8 cellular contexts compared by ENCODE assay signal in genomic region chr12:12720052-12720451, GRCh38. TPM values are rescaled to one million over a fixed set of nuclear protein-coding genes. Genes with fewer than 3 reads are reported as not detected.
A peak's percentile ranks its signal among the peaks of the same experiment; 100 is the strongest.
DNase-seq lines count a peak whose midpoint lies in the region; ATAC-seq and TF ChIP-seq lines count a peak whose summit lies in the region.

No MANE protein-coding gene starts in this region.

- WGBS in heart right ventricle, 2 donors: 41 to 44% methylated on average over 4 of the region's 4 CpGs

- H3K27ac ChIP-seq in heart right ventricle: peak overlapping the region in 8 of 10 donors; percentile 17 to 100 (median 100)

- peak overlapping the region; percentile 97 for H3K27ac Mint-ChIP-seq in activated T-helper 1 cell treated with anti-CD3 and anti-CD28 coated beads, Interleukin-12 subunit alpha, Interleukin-12 subunit beta, Interleukin-2, Interleukin-4 antibody, amounts not matched to agents 30 ng/mL and 10 ng/mL and 1 ng/mL, durations not matched to agents 14 hours and 24 hours and 36 hours
- peak overlapping the region; percentile 73 for H3K27ac Mint-ChIP-seq in type B pancreatic cell

- no peaks in the 10 kb centered on the region for H3K27me3 Mint-ChIP-seq in activated T-helper 1 cell treated with anti-CD3 and anti-CD28 coated beads, Interleukin-12 subunit alpha, Interleukin-12 subunit beta, Interleukin-2, Interleukin-4 antibody, amounts not matched to agents 30 ng/mL and 10 ng/mL and 1 ng/mL, durations not matched to agents 14 hours and 24 hours and 36 hours (ENCODE audit: insufficient read depth)
- H3K27me3 Mint-ChIP-seq in type B pancreatic cell: peaks cover under 1% of the 10 kb centered on the region

- H3K36me3 ChIP-seq in heart right ventricle: peaks cover 0 to 38% (median 20%) of the 10 kb centered on the region in 9 donors

- ATAC-seq in heart right ventricle (no peak), Right ventricle myocardium inferior (no peak)

- peaks cover 49% of the 10 kb centered on the region for H3K4me1 Mint-ChIP-seq in activated T-helper 1 cell treated with anti-CD3 and anti-CD28 coated beads, Interleukin-12 subunit alpha, Interleukin-12 subunit beta, Interleukin-2, Interleukin-4 antibody, amounts not matched to agents 30 ng/mL and 10 ng/mL and 1 ng/mL, durations not matched to agents 14 hours and 24 hours and 36 hours (ENCODE audit: low read depth)
- H3K4me1 Mint-ChIP-seq in type B pancreatic cell (ENCODE audit: unreplicated experiment): peaks cover 23% of the 10 kb centered on the region

- peak overlapping the region; percentile 98 for H3K4me3 Mint-ChIP-seq in activated T-helper 1 cell treated with anti-CD3 and anti-CD28 coated beads, Interleukin-12 subunit alpha, Interleukin-12 subunit beta, Interleukin-2, Interleukin-4 antibody, amounts not matched to agents 30 ng/mL and 10 ng/mL and 1 ng/mL, durations not matched to agents 14 hours and 24 hours and 36 hours
- H3K4me3 Mint-ChIP-seq in type B pancreatic cell: peak overlapping the region; percentile 98

- intact Hi-C loops in heart right ventricle (cut with DNase I) (loop anchor here in 1 of 10 donors (5.0 kb wide), 1 partner anchor 67 kb away; the partner anchor contains the start of gene APOLD1), Right ventricle myocardium inferior (cut with DNase I) (no loop called here)
- intact Hi-C loops in activated T-helper 1 cell treated with anti-CD3 and anti-CD28 coated beads, Interleukin-12 subunit alpha, Interleukin-12 subunit beta, Interleukin-2, Interleukin-4 antibody, amounts not matched to agents 30 ng/mL and 10 ng/mL and 1 ng/mL, durations not matched to agents 14 hours and 24 hours and 36 hours (cut with micrococcal nuclease): no loop called here

- no peaks in the 10 kb centered on the region for H3K27me3 ChIP-seq in heart right ventricle

- TF ChIP-seq CTCF in heart right ventricle (IDR thresholded peaks at IDR 0.05) (no peak), type B pancreatic cell (conservative IDR thresholded peaks at IDR 0.05) (no peak)

- no peaks in the 10 kb centered on the region for H3K9me3 ChIP-seq in heart right ventricle

- peaks cover 12 to 70% (median 59%) of the 10 kb centered on the region in 9 donors for H3K4me1 ChIP-seq in heart right ventricle

- peaks cover 47% of the 10 kb centered on the region for H3K36me3 Mint-ChIP-seq in activated T-helper 1 cell treated with anti-CD3 and anti-CD28 coated beads, Interleukin-12 subunit alpha, Interleukin-12 subunit beta, Interleukin-2, Interleukin-4 antibody, amounts not matched to agents 30 ng/mL and 10 ng/mL and 1 ng/mL, durations not matched to agents 14 hours and 24 hours and 36 hours (ENCODE audit: low read depth)
- peaks cover 38% of the 10 kb centered on the region for H3K36me3 Mint-ChIP-seq in type B pancreatic cell

- in situ Hi-C loops in G401 (cut with HindIII; ENCODE audit: low sequenced_read_pairs): no loop called here

- H3K4me3 ChIP-seq in heart right ventricle: peak overlapping the region; percentile 64 to 99 (median 96)

- H3K9me3 Mint-ChIP-seq in activated T-helper 1 cell treated with anti-CD3 and anti-CD28 coated beads, Interleukin-12 subunit alpha, Interleukin-12 subunit beta, Interleukin-2, Interleukin-4 antibody, amounts not matched to agents 30 ng/mL and 10 ng/mL and 1 ng/mL, durations not matched to agents 14 hours and 24 hours and 36 hours: no peaks in the 10 kb centered on the region
- H3K9me3 Mint-ChIP-seq in type B pancreatic cell: no peaks in the 10 kb centered on the region

- DNase-seq in heart right ventricle (no peak), Right ventricle myocardium inferior (ENCODE audit: missing footprints) (no peak), kidney glomerular epithelial cell (lab: John Stamatoyannopoulos, UW) (peak; percentile 33), type B pancreatic cell (ENCODE audit: extremely low spot score, unreplicated experiment) (no peak), iPS-NIHi11 (ENCODE audit: low spot score) (no peak), SKM-1 treated with dmso at 0.1 percent for 144 hours (lab: John Stamatoyannopoulos, UW; ENCODE audit: unreplicated experiment) (no peak), G401 (ENCODE audit: low spot score) (no peak)
- no peak for DNase-seq in activated T-helper 1 cell treated with anti-CD3 and anti-CD28 coated beads, Interleukin-12 subunit alpha, Interleukin-12 subunit beta, Interleukin-2, Interleukin-4 antibody, amounts not matched to agents 30 ng/mL and 10 ng/mL and 1 ng/mL, durations not matched to agents 14 hours and 24 hours and 36 hours (ENCODE audit: low spot score)

RNA-seq across cellular contexts. Expression of gene CDKN1B, which starts 2.9 kb away (rescaled TPM):
- 10 to 100 TPM; 26.3 to 56.2 (median 39.2) TPM for total RNA-seq in heart right ventricle
- polyA plus RNA-seq in heart right ventricle: 10 to 100 TPM; 20.8 to 21.7 TPM
- 38.0 TPM for total RNA-seq in Right ventricle myocardium inferior
- total RNA-seq in activated T-helper 1 cell treated with anti-CD3 and anti-CD28 coated beads, Interleukin-12 subunit alpha, Interleukin-12 subunit beta, Interleukin-2, Interleukin-4 antibody, amounts not matched to agents 30 ng/mL and 10 ng/mL and 1 ng/mL, durations not matched to agents 14 hours and 24 hours and 36 hours: 54.8 and 61.9 TPM in 2 replicates
- 49.6 and 85.5 TPM in 2 replicates for total RNA-seq in type B pancreatic cell (ENCODE audit: low replicate concordance)
- total RNA-seq in G401 (2014; rRNA removed; shearing (Covaris generic)): 65.6 and 81.7 TPM in 2 replicates

RNA-seq across cellular contexts. Expression of gene GPR19, which starts 24.1 kb away (rescaled TPM):
- total RNA-seq in heart right ventricle (under 1 TPM in 1 of 10 donors, not detected in 9; 0.56 TPM), Right ventricle myocardium inferior (not detected), type B pancreatic cell (ENCODE audit: low replicate concordance) (1.6 and 3.6 TPM in 2 replicates)
- polyA plus RNA-seq in heart right ventricle: under 1 TPM; 0.09 to 0.15 TPM
- 7.9 and 8.9 TPM in 2 replicates for total RNA-seq in activated T-helper 1 cell treated with anti-CD3 and anti-CD28 coated beads, Interleukin-12 subunit alpha, Interleukin-12 subunit beta, Interleukin-2, Interleukin-4 antibody, amounts not matched to agents 30 ng/mL and 10 ng/mL and 1 ng/mL, durations not matched to agents 14 hours and 24 hours and 36 hours
- 1.0 and 1.3 TPM in 2 replicates for total RNA-seq in G401 (2014; rRNA removed; shearing (Covaris generic))
